ENCODE assay signal across 8 cellular contexts in genomic region chr12:53221203-53222076, GRCh38. TPM values are rescaled to one million over a fixed set of nuclear protein-coding genes. Genes with fewer than 3 reads are reported as not detected.
A peak's percentile ranks its signal among the peaks of the same experiment; 100 is the strongest.
DNase-seq lines count a peak whose midpoint lies in the region; ATAC-seq and TF ChIP-seq lines count a peak whose summit lies in the region.

No MANE protein-coding gene starts in this region.

- peak; percentile 48 for DNase-seq in activated CD4-positive, alpha-beta T cell treated with anti-CD3 and anti-CD28 coated beads for 48 hours
- DNase-seq in activated CD4-positive, alpha-beta T cell treated with anti-CD3 and anti-CD28 coated beads, Interleukin-2, amount 50 U/mL, for 1 hour = no peak
- DNase-seq in NCI-H774 (lab: John Stamatoyannopoulos, UW) (peak; percentile 58), glutamatergic neuron (peak; percentile 71), NCI-H1092 (lab: John Stamatoyannopoulos, UW) (no peak)
- DNase-seq in activated naive CD4-positive, alpha-beta T cell treated with anti-CD3 and anti-CD28 coated beads, Interleukin-2, amount 50 U/mL, for 16 hours = peak; percentile 36

- peaks cover 87% of the 10 kb centered on the region for H3K27me3 ChIP-seq in neutrophil

- peak overlapping the region; percentile 72 to 93 for H3K4me3 ChIP-seq in neutrophil (ENCODE audit: low read depth in 1 of 2, low read length in 1 of 2)

- H3K4me1 ChIP-seq in neutrophil (ENCODE audit: control insufficient read depth in 1 of 2, insufficient read depth in 1 of 2, low read depth in 1 of 2, low read length in 1 of 2) = peaks cover 27 to 49% of the 10 kb centered on the region in 2 experiments

- no peak overlapping the region for H3K27ac Mint-ChIP-seq in glutamatergic neuron (ENCODE audit: unreplicated experiment)

- H3K27ac ChIP-seq in neutrophil = peak overlapping the region; percentile 77

- no peaks in the 10 kb centered on the region for H3K36me3 Mint-ChIP-seq in glutamatergic neuron (ENCODE audit: unreplicated experiment)

- ATAC-seq in HG02623 (IDR thresholded peaks at IDR 0.05; ENCODE audit: unreplicated experiment) = peak; percentile 35

- H3K9me3 Mint-ChIP-seq in glutamatergic neuron (ENCODE audit: unreplicated experiment) = peaks cover 15% of the 10 kb centered on the region

- H3K4me3 Mint-ChIP-seq in glutamatergic neuron (ENCODE audit: unreplicated experiment) = peak overlapping the region; percentile 89

- no peaks in the 10 kb centered on the region for H3K36me3 ChIP-seq in neutrophil

- peaks cover 28% of the 10 kb centered on the region for H3K27me3 Mint-ChIP-seq in glutamatergic neuron (ENCODE audit: unreplicated experiment)

- H3K4me1 Mint-ChIP-seq in glutamatergic neuron (ENCODE audit: low read depth, unreplicated experiment) = peaks cover 13% of the 10 kb centered on the region

- no peaks in the 10 kb centered on the region for H3K9me3 ChIP-seq in neutrophil

- no peak for TF ChIP-seq CTCF in glutamatergic neuron (IDR thresholded peaks at IDR 0.05; ENCODE audit: partially characterized antibody, unreplicated experiment)
- TF ChIP-seq CTCF in neutrophil (IDR thresholded peaks at IDR 0.05) = peak; percentile 19

RNA-seq across cellular contexts. Expression of gene RARG, which starts 10.6 kb away (rescaled TPM):
- total RNA-seq in glutamatergic neuron (ENCODE audit: unreplicated experiment) = 0.27 TPM

RNA-seq across cellular contexts. Expression of gene ITGB7, which starts 14.4 kb away (rescaled TPM):
- total RNA-seq in glutamatergic neuron (ENCODE audit: unreplicated experiment) = not detected

RNA-seq across cellular contexts. Expression of gene CSAD, which starts 40.7 kb away (rescaled TPM):
- total RNA-seq in glutamatergic neuron (ENCODE audit: unreplicated experiment) = 34.5 TPM

RNA-seq across cellular contexts. Expression of gene ZNF740, which starts 40.9 kb away (rescaled TPM):
- total RNA-seq in glutamatergic neuron (ENCODE audit: unreplicated experiment) = 38.2 TPM

RNA-seq across cellular contexts. Expression of gene ESPL1, which starts 46.7 kb away (rescaled TPM):
- 5.1 TPM for total RNA-seq in glutamatergic neuron (ENCODE audit: unreplicated experiment)

Comparison
In these comparisons a context has a peak if more than half of its experiments do, and no peak if none do; other contexts are left out.
1. DNase-seq: peak in activated CD4-positive, alpha-beta T cell treated with anti-CD3 and anti-CD28 coated beads for 48 hours (single experiment), NCI-H774 (single experiment), activated naive CD4-positive, alpha-beta T cell treated with anti-CD3 and anti-CD28 coated beads, Interleukin-2, amount 50 U/mL, for 16 hours (single experiment) and glutamatergic neuron (single experiment); none in activated CD4-positive, alpha-beta T cell treated with anti-CD3 and anti-CD28 coated beads, Interleukin-2, amount 50 U/mL, for 1 hour (single experiment) and NCI-H1092 (single experiment).